In the genomic region with DNA sequence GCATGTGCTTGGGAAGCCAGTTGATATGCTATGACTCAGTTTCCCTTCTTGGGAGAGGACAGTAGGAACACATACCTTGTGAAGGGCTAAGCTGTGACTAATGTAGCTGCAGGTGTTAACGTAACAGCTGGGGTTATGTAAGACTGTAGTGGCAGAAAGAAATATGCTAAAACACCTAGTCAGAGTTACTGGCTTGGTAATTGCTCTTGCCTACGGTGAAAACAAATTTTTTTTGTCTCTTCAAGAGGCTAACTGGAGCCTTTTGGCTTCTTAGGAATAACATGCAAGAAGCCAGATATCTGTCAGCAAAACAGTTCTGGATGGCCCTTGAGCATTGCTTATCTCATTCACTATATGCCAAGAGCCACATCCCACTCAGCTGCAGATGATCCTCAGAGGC, we compare ENCODE assay signal across 9 cellular contexts. TPM values are rescaled to one million over a fixed set of nuclear protein-coding genes. Genes with fewer than 3 reads are reported as not detected.
DNase-seq lines count a peak whose midpoint lies in the region; ATAC-seq, FAIRE-seq and TF ChIP-seq lines count a peak whose summit lies in the region.
"Had no signal": no experiment of that assay in that cellular context is flagged by ENCODE, and none has a peak within 500 bp of the region (broad histone marks: within the 10 kb centered on the region; RNA-seq: fewer than 3 reads in every experiment).

No MANE protein-coding gene starts in this region.

- H3K9me3 ChIP-seq in kidney (ENCODE audit: control insufficient read depth in 1 of 2, low read length in 2 of 2) (no peaks in the 10 kb centered on the region), thyroid gland (no peaks in the 10 kb centered on the region)

- H3K27ac Mint-ChIP-seq in activated T-cell treated with anti-CD3 and anti-CD28 coated beads, Interleukin-2, amount 50 U/mL, for 72 hours, result peak overlapping the region; percentile 43
- peak overlapping the region; percentile 93 for H3K27ac Mint-ChIP-seq in activated naive CD8-positive, alpha-beta T cell treated with anti-CD3 and anti-CD28 coated beads, Interleukin-2, amount 10 ng/mL, durations not matched to agents 7 days and 5 days

- H3K27ac ChIP-seq in kidney (ENCODE audit: low read depth in 2 of 2, low read length in 2 of 2) (no peak overlapping the region), thyroid gland (peak overlapping the region in 2 of 3 donors; percentile 77 to 86)

- peak overlapping the region in 1 of 2 donors; percentile 78 for H3K9ac ChIP-seq in kidney (ENCODE audit: low read length in 2 of 2)

- intact Hi-C loops in kidney (cut with DNase I), result no loop called here
- intact Hi-C loops in thyroid gland (cut with DNase I), result no loop called here

- POLR2A ChIA-PET in activated naive CD8-positive, alpha-beta T cell treated with anti-CD3 and anti-CD28 coated beads, Interleukin-2, amount 10 ng/mL, durations not matched to agents 7 days and 5 days (lab: Charles Lee), result interaction anchor here (0.9 to 3.8 kb wide), 3 partner anchors 16 to 35 kb away, joined by 3 to 54 read pairs (median 20); no protein-coding TSS in a partner anchor

- peaks cover 65% of the 10 kb centered on the region for H3K4me1 Mint-ChIP-seq in activated T-cell treated with anti-CD3 and anti-CD28 coated beads, Interleukin-2, amount 50 U/mL, for 72 hours (ENCODE audit: low read depth)
- peaks cover 58% of the 10 kb centered on the region for H3K4me1 Mint-ChIP-seq in activated naive CD8-positive, alpha-beta T cell treated with anti-CD3 and anti-CD28 coated beads, Interleukin-2, amount 10 ng/mL, durations not matched to agents 7 days and 5 days

- no peaks in the 10 kb centered on the region for H3K9me3 Mint-ChIP-seq in activated T-cell treated with anti-CD3 and anti-CD28 coated beads, Interleukin-2, amount 50 U/mL, for 72 hours
- H3K9me3 Mint-ChIP-seq in activated naive CD8-positive, alpha-beta T cell treated with anti-CD3 and anti-CD28 coated beads, Interleukin-2, amount 10 ng/mL, durations not matched to agents 7 days and 5 days, result no peaks in the 10 kb centered on the region

- WGBS in thyroid gland, 2 donors, result 21 to 25% methylated on average over 2 of the region's 2 CpGs

- no peak for FAIRE-seq in kidney (lab: Jason Lieb, UNC)

- H3K27me3 ChIP-seq in thyroid gland, result no peaks in the 10 kb centered on the region

- no peak for ATAC-seq in activated T-cell treated with anti-CD3 and anti-CD28 coated beads, Interleukin-2, amount 50 U/mL, for 72 hours (replicated peaks in 1 of 2)
- no peak for ATAC-seq in activated naive CD8-positive, alpha-beta T cell treated with anti-CD3 and anti-CD28 coated beads, Interleukin-2, amount 10 ng/mL, durations not matched to agents 7 days and 5 days (ENCODE audit: low read depth)

- no peaks in the 10 kb centered on the region for H3K27me3 Mint-ChIP-seq in activated T-cell treated with anti-CD3 and anti-CD28 coated beads, Interleukin-2, amount 50 U/mL, for 72 hours (ENCODE audit: low read depth)
- H3K27me3 Mint-ChIP-seq in activated naive CD8-positive, alpha-beta T cell treated with anti-CD3 and anti-CD28 coated beads, Interleukin-2, amount 10 ng/mL, durations not matched to agents 7 days and 5 days, result no peaks in the 10 kb centered on the region

- H3K4me1 ChIP-seq in kidney (ENCODE audit: control insufficient read depth in 1 of 2, insufficient read depth in 1 of 2, low read depth in 1 of 2, low read length in 2 of 2) (peaks cover 3 to 30% of the 10 kb centered on the region in 2 donors), thyroid gland (peaks cover 47 to 66% of the 10 kb centered on the region in 2 donors)

- no peak for TF ChIP-seq POLR2A in thyroid gland (IDR thresholded peaks at IDR 0.05)

- no peaks in the 10 kb centered on the region for H3K36me3 ChIP-seq in kidney (ENCODE audit: control insufficient read depth in 1 of 2, insufficient read depth in 2 of 2, low read length in 2 of 2)
- no peaks in the 10 kb centered on the region for H3K36me3 ChIP-seq in thyroid gland

- no peaks in the 10 kb centered on the region for H3K36me3 Mint-ChIP-seq in activated T-cell treated with anti-CD3 and anti-CD28 coated beads, Interleukin-2, amount 50 U/mL, for 72 hours (ENCODE audit: insufficient read depth in 2 of 2)
- peaks cover 2% of the 10 kb centered on the region for H3K36me3 Mint-ChIP-seq in activated naive CD8-positive, alpha-beta T cell treated with anti-CD3 and anti-CD28 coated beads, Interleukin-2, amount 10 ng/mL, durations not matched to agents 7 days and 5 days

- no peak for DNase-seq in activated T-cell treated with anti-CD3 and anti-CD28 coated beads, Interleukin-2, amount 50 U/mL, for 72 hours
- DNase-seq in activated T-cell treated with anti-CD3 and anti-CD28 coated beads for 4 hours (no peak), kidney (no peak), thyroid gland (no peak), medulla oblongata (ENCODE audit: extremely low spot score) (no peak), NCI-H2107 treated with DMSO at 0.1 percent for 48 hours (lab: John Stamatoyannopoulos, UW; ENCODE audit: unreplicated experiment) (no peak), midbrain (lab: John Stamatoyannopoulos, UW) (no peak)
- no peak for DNase-seq in activated naive CD8-positive, alpha-beta T cell treated with anti-CD3 and anti-CD28 coated beads, Interleukin-2, amount 10 ng/mL, durations not matched to agents 7 days and 5 days
- DNase-seq: NCI-H1105 treated with DMSO at 0.1 percent for 48 hours had no signal

- peak overlapping the region; percentile 88 to 90 for H3K4me3 ChIP-seq in kidney (ENCODE audit: low read length in 2 of 2)
- H3K4me3 ChIP-seq in thyroid gland (replicated peaks in 1 of 3), result peak overlapping the region in 1 of 3 donors; percentile 8

- TF ChIP-seq CTCF in kidney (IDR thresholded peaks at IDR 0.05; ENCODE audit: borderline replicate concordance, extremely low read depth, insufficient read depth) (no peak), thyroid gland (IDR thresholded peaks at IDR 0.05) (no peak)

- peak overlapping the region; percentile 90 to 91 for H3K4me3 Mint-ChIP-seq in activated T-cell treated with anti-CD3 and anti-CD28 coated beads, Interleukin-2, amount 50 U/mL, for 72 hours
- H3K4me3 Mint-ChIP-seq in activated naive CD8-positive, alpha-beta T cell treated with anti-CD3 and anti-CD28 coated beads, Interleukin-2, amount 10 ng/mL, durations not matched to agents 7 days and 5 days, result peak overlapping the region; percentile 89

RNA-seq across cellular contexts. Expression of gene MAPKBP1, which starts 1.4 kb away (rescaled TPM):
- total RNA-seq in activated T-cell treated with anti-CD3 and anti-CD28 coated beads, Interleukin-2, amount 50 U/mL, for 72 hours, result 10 to 100 TPM; 16.0 to 17.7 TPM
- 10 to 100 TPM; 32.0 to 36.6 TPM for total RNA-seq in activated naive CD8-positive, alpha-beta T cell treated with anti-CD3 and anti-CD28 coated beads, Interleukin-2, amount 10 ng/mL, durations not matched to agents 7 days and 5 days
- total RNA-seq in kidney (28.6 TPM), thyroid gland (10 to 100 TPM; 25.4 to 40.5 (median 33.6) TPM)
- 3.7 TPM for polyA plus RNA-seq in kidney (ENCODE audit: insufficient read depth, low read depth, low replicate concordance)

RNA-seq across cellular contexts. Expression of gene JMJD7, which starts 52.2 kb away (rescaled TPM):
- 10 to 100 TPM; 15.2 to 16.0 TPM for total RNA-seq in activated T-cell treated with anti-CD3 and anti-CD28 coated beads, Interleukin-2, amount 50 U/mL, for 72 hours
- 10 to 100 TPM; 33.8 to 54.3 TPM for total RNA-seq in activated naive CD8-positive, alpha-beta T cell treated with anti-CD3 and anti-CD28 coated beads, Interleukin-2, amount 10 ng/mL, durations not matched to agents 7 days and 5 days
- total RNA-seq in kidney (16.2 TPM), thyroid gland (10 to 100 TPM; 18.8 to 36.6 (median 28.3) TPM)
- 17.6 TPM for polyA plus RNA-seq in kidney (ENCODE audit: insufficient read depth, low read depth, low replicate concordance)

Comparison
In these comparisons a context has a peak if more than half of its experiments do, and no peak if none do; other contexts are left out.
1. H3K27ac ChIP-seq: peak in thyroid gland (2 of 3); none in kidney (0 of 2).